In the genomic region with DNA sequence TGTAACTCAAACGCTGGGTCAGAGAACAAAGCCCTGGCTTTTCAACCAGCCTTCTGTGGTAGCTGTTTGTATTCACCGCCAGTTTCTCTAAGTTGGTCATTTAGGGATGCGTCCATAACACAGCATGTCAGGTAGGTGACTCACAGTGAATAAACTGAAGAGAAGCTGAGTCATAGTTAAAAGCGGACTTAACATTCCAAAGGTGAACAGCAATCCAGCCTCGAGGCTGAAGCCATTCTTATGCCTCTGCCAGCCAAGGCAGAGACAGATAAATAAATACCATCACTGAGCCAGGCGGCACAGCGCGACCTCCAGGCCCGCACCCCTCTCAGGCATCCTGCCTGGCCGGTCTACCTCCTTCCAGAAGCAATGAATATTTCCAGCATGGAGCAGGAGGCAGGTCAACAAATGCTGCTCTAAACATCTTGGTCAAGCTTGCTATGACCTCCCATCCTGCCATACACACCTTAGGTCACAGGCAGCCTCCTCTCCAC, we compare ENCODE assay signal across 10 cellular contexts. TPM values are rescaled to one million over a fixed set of nuclear protein-coding genes. Genes with fewer than 3 reads are reported as not detected.
A peak's percentile ranks its signal among the peaks of the same experiment; 100 is the strongest.
DNase-seq lines count a peak whose midpoint lies in the region; ATAC-seq, FAIRE-seq and TF ChIP-seq lines count a peak whose summit lies in the region.
"Had no signal": no experiment of that assay in that cellular context is flagged by ENCODE, and none has a peak within 500 bp of the region (broad histone marks: within the 10 kb centered on the region; RNA-seq: fewer than 3 reads in every experiment).

No MANE protein-coding gene starts in this region.

- H3K79me2 ChIP-seq in astrocyte (ENCODE audit: insufficient read depth, low read length): no peaks in the 10 kb centered on the region

- no peaks in the 10 kb centered on the region for H3K9me3 ChIP-seq in astrocyte (ENCODE audit: insufficient read depth, low read depth, low read length)
- H3K9me3 ChIP-seq in upper lobe of right lung: no peaks in the 10 kb centered on the region

- H3K4me3 ChIP-seq in astrocyte (ENCODE audit: insufficient read depth, low read depth, low read length) (no peak overlapping the region), kidney epithelial cell (ENCODE audit: low read depth, low read length) (no peak overlapping the region), upper lobe of right lung (no peak overlapping the region)

- H4K20me1 ChIP-seq in astrocyte (ENCODE audit: insufficient read depth, low read length): no peaks in the 10 kb centered on the region

- peaks cover 3% of the 10 kb centered on the region for H3K9me3 Mint-ChIP-seq in astrocyte (ENCODE audit: unreplicated experiment)
- peaks cover 19% of the 10 kb centered on the region for H3K9me3 Mint-ChIP-seq in nephron progenitor cell
- H3K9me3 Mint-ChIP-seq in endothelial cell (ENCODE audit: unreplicated experiment): no peaks in the 10 kb centered on the region

- ATAC-seq in upper lobe of right lung (peak; percentile 90), HG03045 (IDR thresholded peaks at IDR 0.05; ENCODE audit: unreplicated experiment) (no peak)
- ATAC-seq: activated CD8-positive, alpha-beta T cell treated with anti-CD3 and anti-CD28 coated beads, Interleukin-2, amount 10 ng/mL, durations not matched to agents 7 days and 5 days had no signal

- H3K27me3 ChIP-seq in astrocyte (ENCODE audit: insufficient read depth, low read length): no peaks in the 10 kb centered on the region
- H3K27me3 ChIP-seq in kidney epithelial cell (ENCODE audit: control insufficient read depth, insufficient read depth, low read length): peaks cover 4% of the 10 kb centered on the region
- peaks cover 5% of the 10 kb centered on the region for H3K27me3 ChIP-seq in upper lobe of right lung

- intact Hi-C loops in upper lobe of right lung (cut with DNase I): no loop called here

- peaks cover 24% of the 10 kb centered on the region for H3K4me1 ChIP-seq in astrocyte (ENCODE audit: insufficient read depth, low read length)
- H3K4me1 ChIP-seq in upper lobe of right lung: no peaks in the 10 kb centered on the region

- no peak overlapping the region for H2AFZ ChIP-seq in astrocyte (ENCODE audit: low read depth, low read length)

- peak overlapping the region; percentile 76 for H3K4me2 ChIP-seq in astrocyte (ENCODE audit: low read length)

- H3K4me3 Mint-ChIP-seq in astrocyte (ENCODE audit: unreplicated experiment) (no peak overlapping the region), nephron progenitor cell (no peak overlapping the region), endothelial cell (ENCODE audit: unreplicated experiment) (no peak overlapping the region)
- H3K4me3 Mint-ChIP-seq: activated CD8-positive, alpha-beta T cell treated with anti-CD3 and anti-CD28 coated beads, Interleukin-2, amount 10 ng/mL, durations not matched to agents 7 days and 5 days had no signal

- H3K27ac Mint-ChIP-seq in astrocyte (ENCODE audit: unreplicated experiment) (peak overlapping the region; percentile 95), nephron progenitor cell (no peak overlapping the region), endothelial cell (ENCODE audit: unreplicated experiment) (no peak overlapping the region)
- H3K27ac Mint-ChIP-seq: activated CD8-positive, alpha-beta T cell treated with anti-CD3 and anti-CD28 coated beads, Interleukin-2, amount 10 ng/mL, durations not matched to agents 7 days and 5 days had no signal

- H3K36me3 ChIP-seq in astrocyte (ENCODE audit: insufficient read depth, low read length): no peaks in the 10 kb centered on the region
- no peaks in the 10 kb centered on the region for H3K36me3 ChIP-seq in kidney epithelial cell (ENCODE audit: control insufficient read depth, insufficient read depth, low read length)
- no peaks in the 10 kb centered on the region for H3K36me3 ChIP-seq in upper lobe of right lung

- no peak for TF ChIP-seq CTCF in astrocyte (IDR thresholded peaks at IDR 0.05; ENCODE audit: insufficient read depth, low read depth, low read length)
- TF ChIP-seq CTCF in kidney epithelial cell (IDR thresholded peaks at IDR 0.05; ENCODE audit: insufficient read depth, low read length, poor library complexity, severe bottlenecking): no peak
- TF ChIP-seq CTCF in upper lobe of right lung (IDR thresholded peaks at IDR 0.05): no peak
- TF ChIP-seq CTCF in nephron progenitor cell (IDR thresholded peaks at IDR 0.05): no peak
- TF ChIP-seq CTCF in endothelial cell (IDR thresholded peaks at IDR 0.05; ENCODE audit: unreplicated experiment): no peak

- H3K36me3 Mint-ChIP-seq in astrocyte (ENCODE audit: low read depth, unreplicated experiment): peaks cover 3% of the 10 kb centered on the region
- H3K36me3 Mint-ChIP-seq in nephron progenitor cell (ENCODE audit: low read depth): no peaks in the 10 kb centered on the region
- no peaks in the 10 kb centered on the region for H3K36me3 Mint-ChIP-seq in endothelial cell (ENCODE audit: low read depth, unreplicated experiment)

- H3K27ac ChIP-seq in astrocyte (ENCODE audit: low read depth, low read length) (peak overlapping the region; percentile 57), upper lobe of right lung (peak overlapping the region; percentile 70)

- peaks cover 4% of the 10 kb centered on the region for H3K27me3 Mint-ChIP-seq in astrocyte (ENCODE audit: low read depth, unreplicated experiment)
- H3K27me3 Mint-ChIP-seq in nephron progenitor cell (ENCODE audit: low read depth, poor library complexity): peaks cover 11% of the 10 kb centered on the region
- peaks cover 3% of the 10 kb centered on the region for H3K27me3 Mint-ChIP-seq in endothelial cell (ENCODE audit: unreplicated experiment)

- peak overlapping the region; percentile 43 for H3K9ac ChIP-seq in astrocyte (ENCODE audit: low read length)

- peak; percentile 14 for DNase-seq in NCI-H146 (lab: John Stamatoyannopoulos, UW)
- DNase-seq in NCI-H146 treated with DMSO at 0.1 percent for 48 hours (lab: John Stamatoyannopoulos, UW; ENCODE audit: unreplicated experiment): no peak
- DNase-seq in astrocyte (ENCODE audit: low read depth): peak; percentile 92
- DNase-seq in kidney epithelial cell (ENCODE audit: low read depth): peak; percentile 96
- DNase-seq in upper lobe of right lung: peak; percentile 77
- DNase-seq in nephron progenitor cell: no peak
- DNase-seq in endothelial cell (ENCODE audit: low spot score): no peak
- DNase-seq: activated CD8-positive, alpha-beta T cell treated with anti-CD3 and anti-CD28 coated beads, Interleukin-2, amount 10 ng/mL, durations not matched to agents 7 days and 5 days had no signal

- H3K4me1 Mint-ChIP-seq in astrocyte (ENCODE audit: low read depth, unreplicated experiment) (peaks cover 12% of the 10 kb centered on the region), nephron progenitor cell (no peaks in the 10 kb centered on the region), endothelial cell (ENCODE audit: unreplicated experiment) (no peaks in the 10 kb centered on the region)

- peak; percentile 96 for FAIRE-seq in astrocyte (lab: Jason Lieb, UNC)
- FAIRE-seq: A204.1 had no signal

RNA-seq across cellular contexts. Expression of a gene that starts 12.4 kb away (rescaled TPM):
- total RNA-seq in astrocyte (1.3 and 5.8 TPM in 2 replicates), kidney epithelial cell (0.84 and 0.96 TPM in 2 replicates), upper lobe of right lung (9.3 TPM), endothelial cell (ENCODE audit: unreplicated experiment) (0.33 TPM)
- total RNA-seq: activated CD8-positive, alpha-beta T cell treated with anti-CD3 and anti-CD28 coated beads, Interleukin-2, amount 10 ng/mL, durations not matched to agents 7 days and 5 days had no signal

Comparison
In these comparisons a context has a peak if more than half of its experiments do, and no peak if none do; other contexts are left out.
1. DNase-seq: peak in NCI-H146 (single experiment), astrocyte (single experiment), kidney epithelial cell (single experiment) and upper lobe of right lung (single experiment); none in NCI-H146 treated with DMSO at 0.1 percent for 48 hours (single experiment), nephron progenitor cell (single experiment) and endothelial cell (single experiment).